Comparison of ENCODE assay signal across 1 cellular context in the genomic region with DNA sequence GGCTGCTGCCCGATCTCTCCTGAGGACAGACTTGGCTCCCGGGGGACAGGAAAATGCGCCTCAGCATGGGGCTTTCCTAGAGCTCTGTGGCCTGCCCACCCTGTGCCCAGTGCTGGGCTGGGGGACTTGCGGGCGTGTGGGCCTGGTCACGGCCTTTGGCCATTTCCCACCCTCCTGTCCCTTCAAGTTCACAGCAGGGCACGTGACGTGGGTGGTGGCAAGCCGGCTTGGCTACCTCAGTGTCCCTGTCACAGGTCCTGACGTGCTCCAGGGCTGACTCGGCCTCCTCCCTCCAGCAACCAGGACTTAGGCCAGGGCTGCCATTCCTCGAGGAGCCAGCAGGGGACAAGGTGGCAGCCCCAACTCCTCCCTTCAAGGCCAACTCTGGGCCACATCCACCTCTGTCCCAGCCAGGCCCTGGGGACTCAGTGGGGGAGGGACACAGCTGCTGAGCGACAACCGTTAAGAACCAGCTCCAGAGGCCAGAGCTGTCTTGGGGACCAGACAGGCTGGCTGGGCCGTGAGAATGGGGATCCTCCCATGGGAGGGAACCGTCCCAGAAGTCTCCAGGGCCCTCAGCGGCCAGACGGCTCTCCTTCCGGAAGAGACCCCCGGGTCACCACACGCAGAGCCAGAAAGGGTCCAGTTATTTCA.
A peak's percentile ranks its signal among the peaks of the same experiment; 100 is the strongest.
TF ChIP-seq lines count a peak whose summit lies in the region.

No MANE protein-coding gene starts in this region.

TF ChIP-seq in K562, 482 proteins besides CTCF, POLR2A, EP300 and RAD21 (continued from another document and continues in another):
- TF ChIP-seq, protein P1, sequence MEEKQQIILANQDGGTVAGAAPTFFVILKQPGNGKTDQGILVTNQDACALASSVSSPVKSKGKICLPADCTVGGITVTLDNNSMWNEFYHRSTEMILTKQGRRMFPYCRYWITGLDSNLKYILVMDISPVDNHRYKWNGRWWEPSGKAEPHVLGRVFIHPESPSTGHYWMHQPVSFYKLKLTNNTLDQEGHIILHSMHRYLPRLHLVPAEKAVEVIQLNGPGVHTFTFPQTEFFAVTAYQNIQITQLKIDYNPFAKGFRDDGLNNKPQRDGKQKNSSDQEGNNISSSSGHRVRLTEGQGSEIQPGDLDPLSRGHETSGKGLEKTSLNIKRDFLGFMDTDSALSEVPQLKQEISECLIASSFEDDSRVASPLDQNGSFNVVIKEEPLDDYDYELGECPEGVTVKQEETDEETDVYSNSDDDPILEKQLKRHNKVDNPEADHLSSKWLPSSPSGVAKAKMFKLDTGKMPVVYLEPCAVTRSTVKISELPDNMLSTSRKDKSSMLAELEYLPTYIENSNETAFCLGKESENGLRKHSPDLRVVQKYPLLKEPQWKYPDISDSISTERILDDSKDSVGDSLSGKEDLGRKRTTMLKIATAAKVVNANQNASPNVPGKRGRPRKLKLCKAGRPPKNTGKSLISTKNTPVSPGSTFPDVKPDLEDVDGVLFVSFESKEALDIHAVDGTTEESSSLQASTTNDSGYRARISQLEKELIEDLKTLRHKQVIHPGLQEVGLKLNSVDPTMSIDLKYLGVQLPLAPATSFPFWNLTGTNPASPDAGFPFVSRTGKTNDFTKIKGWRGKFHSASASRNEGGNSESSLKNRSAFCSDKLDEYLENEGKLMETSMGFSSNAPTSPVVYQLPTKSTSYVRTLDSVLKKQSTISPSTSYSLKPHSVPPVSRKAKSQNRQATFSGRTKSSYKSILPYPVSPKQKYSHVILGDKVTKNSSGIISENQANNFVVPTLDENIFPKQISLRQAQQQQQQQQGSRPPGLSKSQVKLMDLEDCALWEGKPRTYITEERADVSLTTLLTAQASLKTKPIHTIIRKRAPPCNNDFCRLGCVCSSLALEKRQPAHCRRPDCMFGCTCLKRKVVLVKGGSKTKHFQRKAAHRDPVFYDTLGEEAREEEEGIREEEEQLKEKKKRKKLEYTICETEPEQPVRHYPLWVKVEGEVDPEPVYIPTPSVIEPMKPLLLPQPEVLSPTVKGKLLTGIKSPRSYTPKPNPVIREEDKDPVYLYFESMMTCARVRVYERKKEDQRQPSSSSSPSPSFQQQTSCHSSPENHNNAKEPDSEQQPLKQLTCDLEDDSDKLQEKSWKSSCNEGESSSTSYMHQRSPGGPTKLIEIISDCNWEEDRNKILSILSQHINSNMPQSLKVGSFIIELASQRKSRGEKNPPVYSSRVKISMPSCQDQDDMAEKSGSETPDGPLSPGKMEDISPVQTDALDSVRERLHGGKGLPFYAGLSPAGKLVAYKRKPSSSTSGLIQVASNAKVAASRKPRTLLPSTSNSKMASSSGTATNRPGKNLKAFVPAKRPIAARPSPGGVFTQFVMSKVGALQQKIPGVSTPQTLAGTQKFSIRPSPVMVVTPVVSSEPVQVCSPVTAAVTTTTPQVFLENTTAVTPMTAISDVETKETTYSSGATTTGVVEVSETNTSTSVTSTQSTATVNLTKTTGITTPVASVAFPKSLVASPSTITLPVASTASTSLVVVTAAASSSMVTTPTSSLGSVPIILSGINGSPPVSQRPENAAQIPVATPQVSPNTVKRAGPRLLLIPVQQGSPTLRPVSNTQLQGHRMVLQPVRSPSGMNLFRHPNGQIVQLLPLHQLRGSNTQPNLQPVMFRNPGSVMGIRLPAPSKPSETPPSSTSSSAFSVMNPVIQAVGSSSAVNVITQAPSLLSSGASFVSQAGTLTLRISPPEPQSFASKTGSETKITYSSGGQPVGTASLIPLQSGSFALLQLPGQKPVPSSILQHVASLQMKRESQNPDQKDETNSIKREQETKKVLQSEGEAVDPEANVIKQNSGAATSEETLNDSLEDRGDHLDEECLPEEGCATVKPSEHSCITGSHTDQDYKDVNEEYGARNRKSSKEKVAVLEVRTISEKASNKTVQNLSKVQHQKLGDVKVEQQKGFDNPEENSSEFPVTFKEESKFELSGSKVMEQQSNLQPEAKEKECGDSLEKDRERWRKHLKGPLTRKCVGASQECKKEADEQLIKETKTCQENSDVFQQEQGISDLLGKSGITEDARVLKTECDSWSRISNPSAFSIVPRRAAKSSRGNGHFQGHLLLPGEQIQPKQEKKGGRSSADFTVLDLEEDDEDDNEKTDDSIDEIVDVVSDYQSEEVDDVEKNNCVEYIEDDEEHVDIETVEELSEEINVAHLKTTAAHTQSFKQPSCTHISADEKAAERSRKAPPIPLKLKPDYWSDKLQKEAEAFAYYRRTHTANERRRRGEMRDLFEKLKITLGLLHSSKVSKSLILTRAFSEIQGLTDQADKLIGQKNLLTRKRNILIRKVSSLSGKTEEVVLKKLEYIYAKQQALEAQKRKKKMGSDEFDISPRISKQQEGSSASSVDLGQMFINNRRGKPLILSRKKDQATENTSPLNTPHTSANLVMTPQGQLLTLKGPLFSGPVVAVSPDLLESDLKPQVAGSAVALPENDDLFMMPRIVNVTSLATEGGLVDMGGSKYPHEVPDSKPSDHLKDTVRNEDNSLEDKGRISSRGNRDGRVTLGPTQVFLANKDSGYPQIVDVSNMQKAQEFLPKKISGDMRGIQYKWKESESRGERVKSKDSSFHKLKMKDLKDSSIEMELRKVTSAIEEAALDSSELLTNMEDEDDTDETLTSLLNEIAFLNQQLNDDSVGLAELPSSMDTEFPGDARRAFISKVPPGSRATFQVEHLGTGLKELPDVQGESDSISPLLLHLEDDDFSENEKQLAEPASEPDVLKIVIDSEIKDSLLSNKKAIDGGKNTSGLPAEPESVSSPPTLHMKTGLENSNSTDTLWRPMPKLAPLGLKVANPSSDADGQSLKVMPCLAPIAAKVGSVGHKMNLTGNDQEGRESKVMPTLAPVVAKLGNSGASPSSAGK (IDR thresholded peaks at IDR 0.05), result peak; percentile 48; the same call in 1 of the 2 replicates
- TF ChIP-seq BHLHE40 (IDR thresholded peaks at IDR 0.05; ENCODE audit: low read length) (peak; percentile 87), MCM3 (IDR thresholded peaks at IDR 0.05) (no peak), NCOA6 (IDR thresholded peaks at IDR 0.05) (no peak), ZNF57 (CRISPR knock-in tag; IDR thresholded peaks at IDR 0.05) (no peak), ILF3 (IDR thresholded peaks at IDR 0.05; ENCODE audit: borderline replicate concordance) (peak; percentile 15; the same call in 1 of the 2 replicates), BRCA1 (IDR thresholded peaks at IDR 0.05) (no peak), BRCA1 (CRISPR knock-in tag; IDR thresholded peaks at IDR 0.05) (no peak), GTF2F1 (IDR thresholded peaks at IDR 0.05; ENCODE audit: low read depth, low read length) (no peak; the same call in 1 of the 2 replicates), ZNF41 (CRISPR knock-in tag; conservative IDR thresholded peaks at IDR 0.05) (no peak), NFIX (CRISPR knock-in tag; IDR thresholded peaks at IDR 0.05; ENCODE audit: low read depth) (no peak), PHTF2 (CRISPR knock-in tag; IDR thresholded peaks at IDR 0.05) (no peak), BMI1 (IDR thresholded peaks at IDR 0.05; ENCODE audit: low read length) (no peak), RAD51 (IDR thresholded peaks at IDR 0.05; ENCODE audit: borderline replicate concordance, low read depth) (peak; percentile 80), ARHGAP35 (IDR thresholded peaks at IDR 0.05; ENCODE audit: partially characterized antibody) (no peak), ZNF551 (CRISPR knock-in tag; IDR thresholded peaks at IDR 0.05) (no peak), FOSL1 (tag; conservative IDR thresholded peaks at IDR 0.05) (peak; percentile 41; the same call in 1 of the 2 replicates), MAFK (IDR thresholded peaks at IDR 0.05; ENCODE audit: low read length) (no peak), CCAR2 (IDR thresholded peaks at IDR 0.05; ENCODE audit: low read depth, low read length) (no peak), MAFG (tag; conservative IDR thresholded peaks at IDR 0.05) (no peak), ZFP1 (CRISPR knock-in tag; IDR thresholded peaks at IDR 0.05) (no peak; the same call in 1 of the 2 replicates), ZBED1 (IDR thresholded peaks at IDR 0.05) (no peak), NFIC (IDR thresholded peaks at IDR 0.05) (peak; percentile 43; the same call in 1 of the 2 replicates), PCBP1 (IDR thresholded peaks at IDR 0.05; ENCODE audit: low read depth, low read length, poor library complexity, severe bottlenecking) (no peak), TSC22D4 (tag; IDR thresholded peaks at IDR 0.05) (no peak), TFAM (CRISPR knock-in tag; conservative IDR thresholded peaks at IDR 0.05) (no peak)
- TF ChIP-seq, protein P2, sequence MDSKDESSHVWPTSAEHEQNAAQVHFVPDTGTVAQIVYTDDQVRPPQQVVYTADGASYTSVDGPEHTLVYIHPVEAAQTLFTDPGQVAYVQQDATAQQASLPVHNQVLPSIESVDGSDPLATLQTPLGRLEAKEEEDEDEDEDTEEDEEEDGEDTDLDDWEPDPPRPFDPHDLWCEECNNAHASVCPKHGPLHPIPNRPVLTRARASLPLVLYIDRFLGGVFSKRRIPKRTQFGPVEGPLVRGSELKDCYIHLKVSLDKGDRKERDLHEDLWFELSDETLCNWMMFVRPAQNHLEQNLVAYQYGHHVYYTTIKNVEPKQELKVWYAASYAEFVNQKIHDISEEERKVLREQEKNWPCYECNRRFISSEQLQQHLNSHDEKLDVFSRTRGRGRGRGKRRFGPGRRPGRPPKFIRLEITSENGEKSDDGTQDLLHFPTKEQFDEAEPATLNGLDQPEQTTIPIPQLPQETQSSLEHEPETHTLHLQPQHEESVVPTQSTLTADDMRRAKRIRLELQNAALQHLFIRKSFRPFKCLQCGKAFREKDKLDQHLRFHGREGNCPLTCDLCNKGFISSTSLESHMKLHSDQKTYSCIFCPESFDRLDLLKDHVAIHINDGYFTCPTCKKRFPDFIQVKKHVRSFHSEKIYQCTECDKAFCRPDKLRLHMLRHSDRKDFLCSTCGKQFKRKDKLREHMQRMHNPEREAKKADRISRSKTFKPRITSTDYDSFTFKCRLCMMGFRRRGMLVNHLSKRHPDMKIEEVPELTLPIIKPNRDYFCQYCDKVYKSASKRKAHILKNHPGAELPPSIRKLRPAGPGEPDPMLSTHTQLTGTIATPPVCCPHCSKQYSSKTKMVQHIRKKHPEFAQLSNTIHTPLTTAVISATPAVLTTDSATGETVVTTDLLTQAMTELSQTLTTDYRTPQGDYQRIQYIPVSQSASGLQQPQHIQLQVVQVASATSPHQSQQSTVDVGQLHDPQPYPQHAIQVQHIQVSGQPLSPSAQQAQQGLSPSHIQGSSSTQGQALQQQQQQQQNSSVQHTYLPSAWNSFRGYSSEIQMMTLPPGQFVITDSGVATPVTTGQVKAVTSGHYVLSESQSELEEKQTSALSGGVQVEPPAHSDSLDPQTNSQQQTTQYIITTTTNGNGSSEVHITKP (IDR thresholded peaks at IDR 0.05; ENCODE audit: partially characterized antibody), result peak; percentile 76
- TF ChIP-seq, protein P3, sequence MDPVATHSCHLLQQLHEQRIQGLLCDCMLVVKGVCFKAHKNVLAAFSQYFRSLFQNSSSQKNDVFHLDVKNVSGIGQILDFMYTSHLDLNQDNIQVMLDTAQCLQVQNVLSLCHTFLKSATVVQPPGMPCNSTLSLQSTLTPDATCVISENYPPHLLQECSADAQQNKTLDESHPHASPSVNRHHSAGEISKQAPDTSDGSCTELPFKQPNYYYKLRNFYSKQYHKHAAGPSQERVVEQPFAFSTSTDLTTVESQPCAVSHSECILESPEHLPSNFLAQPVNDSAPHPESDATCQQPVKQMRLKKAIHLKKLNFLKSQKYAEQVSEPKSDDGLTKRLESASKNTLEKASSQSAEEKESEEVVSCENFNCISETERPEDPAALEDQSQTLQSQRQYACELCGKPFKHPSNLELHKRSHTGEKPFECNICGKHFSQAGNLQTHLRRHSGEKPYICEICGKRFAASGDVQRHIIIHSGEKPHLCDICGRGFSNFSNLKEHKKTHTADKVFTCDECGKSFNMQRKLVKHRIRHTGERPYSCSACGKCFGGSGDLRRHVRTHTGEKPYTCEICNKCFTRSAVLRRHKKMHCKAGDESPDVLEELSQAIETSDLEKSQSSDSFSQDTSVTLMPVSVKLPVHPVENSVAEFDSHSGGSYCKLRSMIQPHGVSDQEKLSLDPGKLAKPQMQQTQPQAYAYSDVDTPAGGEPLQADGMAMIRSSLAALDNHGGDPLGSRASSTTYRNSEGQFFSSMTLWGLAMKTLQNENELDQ (CRISPR knock-in tag; IDR thresholded peaks at IDR 0.05; ENCODE audit: borderline replicate concordance), result no peak
- TF ChIP-seq, protein P4, sequence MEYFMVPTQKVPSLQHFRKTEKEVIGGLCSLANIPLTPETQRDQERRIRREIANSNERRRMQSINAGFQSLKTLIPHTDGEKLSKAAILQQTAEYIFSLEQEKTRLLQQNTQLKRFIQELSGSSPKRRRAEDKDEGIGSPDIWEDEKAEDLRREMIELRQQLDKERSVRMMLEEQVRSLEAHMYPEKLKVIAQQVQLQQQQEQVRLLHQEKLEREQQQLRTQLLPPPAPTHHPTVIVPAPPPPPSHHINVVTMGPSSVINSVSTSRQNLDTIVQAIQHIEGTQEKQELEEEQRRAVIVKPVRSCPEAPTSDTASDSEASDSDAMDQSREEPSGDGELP (CRISPR knock-in tag; IDR thresholded peaks at IDR 0.05; ENCODE audit: borderline replicate concordance), result peak; percentile 97
- TF ChIP-seq, protein P5, sequence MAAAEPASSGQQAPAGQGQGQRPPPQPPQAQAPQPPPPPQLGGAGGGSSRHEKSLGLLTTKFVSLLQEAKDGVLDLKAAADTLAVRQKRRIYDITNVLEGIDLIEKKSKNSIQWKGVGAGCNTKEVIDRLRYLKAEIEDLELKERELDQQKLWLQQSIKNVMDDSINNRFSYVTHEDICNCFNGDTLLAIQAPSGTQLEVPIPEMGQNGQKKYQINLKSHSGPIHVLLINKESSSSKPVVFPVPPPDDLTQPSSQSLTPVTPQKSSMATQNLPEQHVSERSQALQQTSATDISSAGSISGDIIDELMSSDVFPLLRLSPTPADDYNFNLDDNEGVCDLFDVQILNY (CRISPR knock-in tag; IDR thresholded peaks at IDR 0.05), result no peak
- TF ChIP-seq, protein P6, sequence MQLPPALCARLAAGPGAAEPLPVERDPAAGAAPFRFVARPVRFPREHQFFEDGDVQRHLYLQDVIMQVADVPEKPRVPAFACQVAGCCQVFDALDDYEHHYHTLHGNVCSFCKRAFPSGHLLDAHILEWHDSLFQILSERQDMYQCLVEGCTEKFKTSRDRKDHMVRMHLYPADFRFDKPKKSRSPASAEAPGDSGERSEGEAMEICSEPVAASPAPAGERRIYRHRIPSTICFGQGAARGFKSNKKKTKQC (CRISPR knock-in tag; IDR thresholded peaks at IDR 0.05), result no peak; the same call in 1 of the 2 replicates
- TF ChIP-seq, protein P7, sequence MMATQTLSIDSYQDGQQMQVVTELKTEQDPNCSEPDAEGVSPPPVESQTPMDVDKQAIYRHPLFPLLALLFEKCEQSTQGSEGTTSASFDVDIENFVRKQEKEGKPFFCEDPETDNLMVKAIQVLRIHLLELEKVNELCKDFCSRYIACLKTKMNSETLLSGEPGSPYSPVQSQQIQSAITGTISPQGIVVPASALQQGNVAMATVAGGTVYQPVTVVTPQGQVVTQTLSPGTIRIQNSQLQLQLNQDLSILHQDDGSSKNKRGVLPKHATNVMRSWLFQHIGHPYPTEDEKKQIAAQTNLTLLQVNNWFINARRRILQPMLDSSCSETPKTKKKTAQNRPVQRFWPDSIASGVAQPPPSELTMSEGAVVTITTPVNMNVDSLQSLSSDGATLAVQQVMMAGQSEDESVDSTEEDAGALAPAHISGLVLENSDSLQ (IDR thresholded peaks at IDR 0.05), result peak; percentile 94
- TF ChIP-seq, protein P8, sequence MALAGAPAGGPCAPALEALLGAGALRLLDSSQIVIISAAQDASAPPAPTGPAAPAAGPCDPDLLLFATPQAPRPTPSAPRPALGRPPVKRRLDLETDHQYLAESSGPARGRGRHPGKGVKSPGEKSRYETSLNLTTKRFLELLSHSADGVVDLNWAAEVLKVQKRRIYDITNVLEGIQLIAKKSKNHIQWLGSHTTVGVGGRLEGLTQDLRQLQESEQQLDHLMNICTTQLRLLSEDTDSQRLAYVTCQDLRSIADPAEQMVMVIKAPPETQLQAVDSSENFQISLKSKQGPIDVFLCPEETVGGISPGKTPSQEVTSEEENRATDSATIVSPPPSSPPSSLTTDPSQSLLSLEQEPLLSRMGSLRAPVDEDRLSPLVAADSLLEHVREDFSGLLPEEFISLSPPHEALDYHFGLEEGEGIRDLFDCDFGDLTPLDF (CRISPR knock-in tag; IDR thresholded peaks at IDR 0.05), result peak; percentile 69
- TF ChIP-seq, protein P9, sequence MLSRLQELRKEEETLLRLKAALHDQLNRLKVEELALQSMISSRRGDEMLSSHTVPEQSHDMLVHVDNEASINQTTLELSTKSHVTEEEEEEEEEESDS (CRISPR knock-in tag; IDR thresholded peaks at IDR 0.05), result no peak
